10 cellular contexts compared by ENCODE assay signal in the genomic region with DNA sequence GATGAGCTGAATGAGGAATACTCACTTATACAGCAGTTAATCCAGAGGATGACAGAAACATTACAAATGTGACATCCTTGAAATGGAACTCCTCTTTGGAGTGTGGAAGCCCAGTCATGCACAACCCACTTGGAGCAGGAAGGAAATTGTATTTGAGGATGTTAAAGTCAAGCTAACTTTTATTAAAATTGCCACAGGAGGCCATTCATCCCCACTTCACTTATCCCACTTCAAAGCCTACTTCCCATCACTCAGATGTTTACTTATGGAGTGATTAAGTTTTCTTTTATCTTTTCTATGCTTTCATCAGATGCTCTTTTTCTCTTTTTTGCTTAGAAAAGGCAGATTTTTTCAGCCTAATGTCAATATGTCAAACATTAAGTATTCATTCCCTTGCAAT.
"Had no signal": no experiment of that assay in that cellular context is flagged by ENCODE, and none has a peak within 500 bp of the region (broad histone marks: within the 10 kb centered on the region; RNA-seq: fewer than 3 reads in every experiment).

No MANE protein-coding gene starts in this region.

- H3K36me3 ChIP-seq: thyroid gland had no signal

- H3K9me3 ChIP-seq: thyroid gland had no signal

- H3K36me3 Mint-ChIP-seq: activated naive CD4-positive, alpha-beta T cell treated with anti-CD3 and anti-CD28 coated beads, Interleukin-2, amount 50 U/mL, for 72 hours had no signal

- ATAC-seq: activated naive CD4-positive, alpha-beta T cell treated with anti-CD3 and anti-CD28 coated beads, Interleukin-2, amount 50 U/mL, for 72 hours; left ventricle myocardium superior had no signal

- H3K9me3 Mint-ChIP-seq: activated naive CD4-positive, alpha-beta T cell treated with anti-CD3 and anti-CD28 coated beads, Interleukin-2, amount 50 U/mL, for 72 hours had no signal

- FAIRE-seq: bronchial epithelial cell, frontal cortex had no signal

- H3K4me3 ChIP-seq: thyroid gland had no signal

- H3K4me1 ChIP-seq: thyroid gland had no signal

- H3K27ac ChIP-seq: thyroid gland had no signal

- H3K27me3 ChIP-seq: thyroid gland had no signal

- DNase-seq: activated CD4-positive, alpha-beta T cell treated with anti-CD3 and anti-CD28 coated beads, Interleukin-2, amount 50 U/mL, for 1 hour; activated gamma-delta T cell; effector CD4-positive, alpha-beta T cell; left ventricle myocardium superior; retina; stimulated activated naive CD4-positive, alpha-beta T cell treated with Interleukin-2 at 50 U/mL for 16 hours; thyroid gland had no signal

- H3K27ac Mint-ChIP-seq: activated naive CD4-positive, alpha-beta T cell treated with anti-CD3 and anti-CD28 coated beads, Interleukin-2, amount 50 U/mL, for 72 hours had no signal
